In genomic region chr3:23864954-23865353, GRCh38 we compare ENCODE assay signal across 18 cellular contexts. TPM values are rescaled to one million over a fixed set of nuclear protein-coding genes. Genes with fewer than 3 reads are reported as not detected.
DNase-seq lines count a peak whose midpoint lies in the region; ATAC-seq and TF ChIP-seq lines count a peak whose summit lies in the region.
"Had no signal": no experiment of that assay in that cellular context is flagged by ENCODE, and none has a peak within 500 bp of the region (broad histone marks: within the 10 kb centered on the region; RNA-seq: fewer than 3 reads in every experiment).

No MANE protein-coding gene starts in this region.

- peaks cover 26% of the 10 kb centered on the region for H3K36me3 Mint-ChIP-seq in CD4-positive, CD25-positive, alpha-beta regulatory T cell
- peaks cover 32% of the 10 kb centered on the region for H3K36me3 Mint-ChIP-seq in brain
- H3K36me3 Mint-ChIP-seq in neural progenitor cell, result peaks cover 15% of the 10 kb centered on the region

- H3K79me2 ChIP-seq in neural progenitor cell (ENCODE audit: low read depth) (peaks cover 100% of the 10 kb centered on the region), MM.1S (ENCODE audit: low read length) (peaks cover 100% of the 10 kb centered on the region)

- H3K27ac Mint-ChIP-seq in CD4-positive, CD25-positive, alpha-beta regulatory T cell, result peak overlapping the region in 2 of 3 donors; percentile 38 to 45
- peak overlapping the region in 3 of 5 experiments; percentile 74 to 94 (median 82) for H3K27ac Mint-ChIP-seq in brain
- peak overlapping the region; percentile 17 for H3K27ac Mint-ChIP-seq in neural progenitor cell
- H3K27ac Mint-ChIP-seq: activated naive CD8-positive, alpha-beta T cell; stimulated activated naive B cell treated with anti-CD40 and anti-IgM and Interleukin-4, amounts not matched to agents 10 μg/mL and 1 μg/mL and 100 μg/mL, for 72 hours had no signal

- no peak overlapping the region for H3K27ac ChIP-seq in CD4-positive, CD25-positive, alpha-beta regulatory T cell (ENCODE audit: insufficient read depth, low read length, poor library complexity, severe bottlenecking)
- H3K27ac ChIP-seq in right cardiac atrium (ENCODE audit: low read length) (no peak overlapping the region), neural progenitor cell (peak overlapping the region; percentile 86), MM.1S (ENCODE audit: low read length) (no peak overlapping the region)

- no peaks in the 10 kb centered on the region for H3K27me3 Mint-ChIP-seq in CD4-positive, CD25-positive, alpha-beta regulatory T cell
- peaks cover 3% of the 10 kb centered on the region for H3K27me3 Mint-ChIP-seq in brain
- peaks cover 4% of the 10 kb centered on the region for H3K27me3 Mint-ChIP-seq in neural progenitor cell (ENCODE audit: insufficient read depth, low read depth)
- H3K27me3 Mint-ChIP-seq: activated naive CD8-positive, alpha-beta T cell; CD4-positive, alpha-beta T cell; stimulated activated naive B cell treated with anti-CD40 and anti-IgM and Interleukin-4, amounts not matched to agents 10 μg/mL and 1 μg/mL and 100 μg/mL, for 72 hours had no signal

- H4K20me1 ChIP-seq in neural progenitor cell (ENCODE audit: low read depth) (peaks cover 80% of the 10 kb centered on the region), MM.1S (ENCODE audit: insufficient read depth, low read length) (peaks cover 52% of the 10 kb centered on the region)

- no peak overlapping the region for H3K9ac ChIP-seq in neural progenitor cell
- no peak overlapping the region for H3K9ac ChIP-seq in MM.1S (ENCODE audit: low read length)

- H3K36me3 ChIP-seq in CD4-positive, CD25-positive, alpha-beta regulatory T cell (ENCODE audit: control insufficient read depth, insufficient read depth, low read length), result peaks cover 3% of the 10 kb centered on the region
- no peaks in the 10 kb centered on the region for H3K36me3 ChIP-seq in neural progenitor cell
- H3K36me3 ChIP-seq in MM.1S (replicated peaks; ENCODE audit: insufficient read depth, low read length), result peaks cover 7% of the 10 kb centered on the region; the same call in 1 of the 2 replicates
- H3K36me3 ChIP-seq: breast epithelium had no signal

- intact Hi-C loops in right cardiac atrium (cut with DNase I), result no loop called here

- no peaks in the 10 kb centered on the region for H3K9me3 ChIP-seq in CD4-positive, CD25-positive, alpha-beta regulatory T cell (ENCODE audit: control insufficient read depth in 2 of 2, low read length in 2 of 2)
- H3K9me3 ChIP-seq in right cardiac atrium (ENCODE audit: control insufficient read depth, low read length) (no peaks in the 10 kb centered on the region), neural progenitor cell (ENCODE audit: low read depth) (no peaks in the 10 kb centered on the region), MM.1S (replicated peaks; ENCODE audit: insufficient read depth, low read length) (no peaks in the 10 kb centered on the region)
- H3K9me3 ChIP-seq: breast epithelium had no signal

- H3K4me3 Mint-ChIP-seq in CD4-positive, CD25-positive, alpha-beta regulatory T cell, result no peak overlapping the region
- H3K4me3 Mint-ChIP-seq in brain (no peak overlapping the region), neural progenitor cell (no peak overlapping the region)
- H3K4me3 Mint-ChIP-seq: activated naive CD8-positive, alpha-beta T cell; activated T-cell treated with anti-CD3 and anti-CD28 coated beads, Interleukin-2, amount 50 U/mL, for 4 hours; CD4-positive, alpha-beta T cell; stimulated activated naive B cell treated with anti-CD40 and anti-IgM and Interleukin-4, amounts not matched to agents 10 μg/mL and 1 μg/mL and 100 μg/mL, for 72 hours had no signal

- H3K4me3 ChIP-seq in CD4-positive, CD25-positive, alpha-beta regulatory T cell (ENCODE audit: low read depth, low read length), result no peak overlapping the region
- H3K4me3 ChIP-seq in right cardiac atrium (ENCODE audit: low read length) (no peak overlapping the region), neural progenitor cell (no peak overlapping the region), MM.1S (ENCODE audit: low read length) (no peak overlapping the region)
- H3K4me3 ChIP-seq: breast epithelium had no signal

- H3K4me1 Mint-ChIP-seq in CD4-positive, CD25-positive, alpha-beta regulatory T cell, result peaks cover 35 to 68% (median 40%) of the 10 kb centered on the region in 4 donors
- peaks cover 49% of the 10 kb centered on the region for H3K4me1 Mint-ChIP-seq in brain
- H3K4me1 Mint-ChIP-seq in neural progenitor cell, result peaks cover 45% of the 10 kb centered on the region

- peaks cover 4% of the 10 kb centered on the region for H3K4me1 ChIP-seq in CD4-positive, CD25-positive, alpha-beta regulatory T cell (ENCODE audit: control insufficient read depth, insufficient read depth, low read length, poor library complexity, severe bottlenecking)
- peaks cover 10% of the 10 kb centered on the region for H3K4me1 ChIP-seq in right cardiac atrium (ENCODE audit: control insufficient read depth, insufficient read depth, low read length)
- H3K4me1 ChIP-seq in neural progenitor cell, result peaks cover 42% of the 10 kb centered on the region
- no peaks in the 10 kb centered on the region for H3K4me1 ChIP-seq in MM.1S (ENCODE audit: low read length)

- no peaks in the 10 kb centered on the region for H3K9me3 Mint-ChIP-seq in CD4-positive, CD25-positive, alpha-beta regulatory T cell
- H3K9me3 Mint-ChIP-seq in brain, result peaks cover 0 to 5% (median 0%) of the 10 kb centered on the region in 5 experiments
- H3K9me3 Mint-ChIP-seq in neural progenitor cell, result peaks cover 4% of the 10 kb centered on the region
- H3K9me3 Mint-ChIP-seq: activated T-cell treated with anti-CD3 and anti-CD28 coated beads, Interleukin-2, amount 50 U/mL, for 4 hours; CD4-positive, alpha-beta T cell; stimulated activated naive B cell treated with anti-CD40 and anti-IgM and Interleukin-4, amounts not matched to agents 10 μg/mL and 1 μg/mL and 100 μg/mL, for 72 hours had no signal

- TF ChIP-seq CTCF in brain (conservative IDR thresholded peaks at IDR 0.05) (no peak), neural progenitor cell (IDR thresholded peaks at IDR 0.05) (no peak), MM.1S (IDR thresholded peaks at IDR 0.05; ENCODE audit: low read length) (no peak)

- H3F3A ChIP-seq in neural progenitor cell (ENCODE audit: low read depth) (peaks cover 31% of the 10 kb centered on the region), MM.1S (ENCODE audit: insufficient read depth, low read length) (no peaks in the 10 kb centered on the region)

- no peak for DNase-seq in CD4-positive, CD25-positive, alpha-beta regulatory T cell
- DNase-seq in right cardiac atrium (no peak), neural progenitor cell (ENCODE audit: low spot score) (no peak), activated gamma-delta T cell (lab: John Stamatoyannopoulos, UW) (no peak), NCI-H1105 (lab: John Stamatoyannopoulos, UW) (no peak), MM.1S (no peak)
- DNase-seq: activated CD4-positive, alpha-beta T cell treated with anti-CD3 and anti-CD28 coated beads, Interleukin-2, amount 50 U/mL, for 48 hours; activated T-cell treated with anti-CD3 and anti-CD28 coated beads, Interleukin-2, amount 50 U/mL, for 4 hours; CD4-positive, alpha-beta T cell; DMS79 treated with DMSO at 0.1 percent for 48 hours; effector memory CD4-positive, alpha-beta T cell; NCI-H1694; stimulated activated naive B cell treated with anti-CD40 and anti-IgM and Interleukin-4, amounts not matched to agents 10 μg/mL and 1 μg/mL and 100 μg/mL, for 72 hours had no signal

- H3K4me2 ChIP-seq in neural progenitor cell (peak overlapping the region; percentile 66), MM.1S (ENCODE audit: low read depth, low read length) (no peak overlapping the region)

- no peaks in the 10 kb centered on the region for H3K27me3 ChIP-seq in CD4-positive, CD25-positive, alpha-beta regulatory T cell (ENCODE audit: control insufficient read depth, insufficient read depth, low read length)
- no peaks in the 10 kb centered on the region for H3K27me3 ChIP-seq in right cardiac atrium (ENCODE audit: control insufficient read depth, insufficient read depth)
- no peaks in the 10 kb centered on the region for H3K27me3 ChIP-seq in neural progenitor cell
- H3K27me3 ChIP-seq in MM.1S (replicated peaks; ENCODE audit: insufficient read depth, low read length), result no peaks in the 10 kb centered on the region
- H3K27me3 ChIP-seq: breast epithelium had no signal

- no peak for ATAC-seq in CD4-positive, CD25-positive, alpha-beta regulatory T cell (ENCODE audit: low read depth in 2 of 2)
- peak; percentile 48 to 75 for ATAC-seq in right cardiac atrium
- ATAC-seq in HG03460 (IDR thresholded peaks at IDR 0.05; ENCODE audit: unreplicated experiment), result no peak
- ATAC-seq: activated T-cell treated with anti-CD3 and anti-CD28 coated beads, Interleukin-2, amount 50 U/mL, for 4 hours; HCT116 had no signal

- H3K9me2 ChIP-seq in MM.1S (replicated peaks; ENCODE audit: insufficient read depth, low read length), result no peaks in the 10 kb centered on the region

- WGBS in right cardiac atrium, result 58% methylated on average over 1 of the region's 1 CpG

- H2AFZ ChIP-seq in neural progenitor cell (replicated peaks) (no peak overlapping the region), MM.1S (ENCODE audit: low read length) (no peak overlapping the region)

RNA-seq across cellular contexts. Expression of gene NKIRAS1, which starts 51.8 kb away (rescaled TPM):
- 2.1 TPM for total RNA-seq in CD4-positive, CD25-positive, alpha-beta regulatory T cell
- polyA plus RNA-seq in CD4-positive, CD25-positive, alpha-beta regulatory T cell, result 1 to 10 TPM; 3.6 to 5.8 (median 4.1) TPM
- polyA plus RNA-seq in brain (ENCODE audit: insufficient read depth, low read depth, low replicate concordance) (9.2 TPM), right cardiac atrium (15.1 TPM)
- total RNA-seq in right cardiac atrium (10 to 100 TPM; 17.2 to 19.1 (median 17.6) TPM), neural progenitor cell (ENCODE audit: low replicate concordance) (17.3 and 30.9 TPM in 2 replicates)

RNA-seq across cellular contexts. Expression of gene RPL15, which starts 52.0 kb away (rescaled TPM):
- 1,532 TPM for total RNA-seq in CD4-positive, CD25-positive, alpha-beta regulatory T cell
- polyA plus RNA-seq in CD4-positive, CD25-positive, alpha-beta regulatory T cell, result 1,000 to 10,000 TPM; 3,663 to 5,496 (median 4,603) TPM
- polyA plus RNA-seq in brain (ENCODE audit: insufficient read depth, low read depth, low replicate concordance) (2,473 TPM), right cardiac atrium (1,547 TPM)
- total RNA-seq in right cardiac atrium (1,000 to 10,000 TPM; 1,027 to 1,202 (median 1,105) TPM), neural progenitor cell (ENCODE audit: low replicate concordance) (5,928 and 7,186 TPM in 2 replicates)

RNA-seq across cellular contexts. Expression of gene UBE2E1, which starts 59.2 kb away (rescaled TPM):
- total RNA-seq in CD4-positive, CD25-positive, alpha-beta regulatory T cell, result 65.3 TPM
- polyA plus RNA-seq in CD4-positive, CD25-positive, alpha-beta regulatory T cell, result 10 to 100 TPM in 2 of 4 donors, 1 to 10 TPM in 2; 6.2 to 21.2 (median 10.6) TPM
- 53.5 TPM for polyA plus RNA-seq in brain (ENCODE audit: insufficient read depth, low read depth, low replicate concordance)
- 10 to 100 TPM; 47.9 to 64.4 (median 53.0) TPM for total RNA-seq in right cardiac atrium
- polyA plus RNA-seq in right cardiac atrium, result 51.8 TPM
- 376 and 391 TPM in 2 replicates for total RNA-seq in neural progenitor cell (ENCODE audit: low replicate concordance)

Comparison
In these comparisons a context has a peak if more than half of its experiments do, and no peak if none do; other contexts are left out.
1. ATAC-seq: peak in right cardiac atrium (2 of 2); none in CD4-positive, CD25-positive, alpha-beta regulatory T cell (0 of 2) and HG03460 (single experiment).
2. H3K27ac Mint-ChIP-seq: peak in every context shown above with its lines; median percentile 82 in brain; 42 in CD4-positive, CD25-positive, alpha-beta regulatory T cell; 17 in neural progenitor cell.